21 cellular contexts compared by ENCODE assay signal in genomic region chr11:12543596-12544415, GRCh38.
DNase-seq lines count a peak whose midpoint lies in the region; ATAC-seq and TF ChIP-seq lines count a peak whose summit lies in the region.
"Had no signal": no experiment of that assay in that cellular context is flagged by ENCODE, and none has a peak within 500 bp of the region (broad histone marks: within the 10 kb centered on the region; RNA-seq: fewer than 3 reads in every experiment).

No MANE protein-coding gene starts in this region.

- peak; percentile 38 for DNase-seq in right atrium auricular region (ENCODE audit: low spot score)
- no peak for DNase-seq in Right ventricle myocardium inferior (ENCODE audit: missing footprints)
- DNase-seq in PC-3, result peak; percentile 60
- peak; percentile 54 to 83 for DNase-seq in foreskin keratinocyte
- no peak for DNase-seq in upper lobe of right lung
- DNase-seq in H4 (ENCODE audit: low spot score), result no peak
- no peak for DNase-seq in OCI-M1 (lab: John Stamatoyannopoulos, UW)
- DNase-seq: activated gamma-delta T cell; amygdala; CD4-positive, alpha-beta T cell; DMS79 treated with DMSO at 0.1 percent for 48 hours; gastrocnemius medialis; naive thymus-derived CD8-positive, alpha-beta T cell; NCI-H1694; NCI-H446 treated with DMSO at 0.1 percent for 48 hours; SJCRH30; T-helper 9 cell; uterus had no signal

- H3K9ac ChIP-seq in PC-3 (ENCODE audit: low read length), result no peak overlapping the region

- no peak for ATAC-seq in Right ventricle myocardium inferior
- ATAC-seq in PC-3, result peak; percentile 11; the same call in 1 of the 2 replicates
- ATAC-seq in foreskin keratinocyte, result peak; percentile 46
- ATAC-seq in upper lobe of right lung, result peak; percentile 58
- ATAC-seq in HG02588 (IDR thresholded peaks at IDR 0.05; ENCODE audit: unreplicated experiment), result no peak
- ATAC-seq: gastrocnemius medialis; naive thymus-derived CD8-positive, alpha-beta T cell had no signal

- no peaks in the 10 kb centered on the region for H3K36me3 ChIP-seq in right atrium auricular region
- H3K36me3 ChIP-seq in PC-3 (ENCODE audit: low read depth, low read length), result no peaks in the 10 kb centered on the region
- H3K36me3 ChIP-seq in upper lobe of right lung, result no peaks in the 10 kb centered on the region
- H3K36me3 ChIP-seq: gastrocnemius medialis, HAP-1, SJCRH30, uterus had no signal

- peaks cover 0 to 24% of the 10 kb centered on the region in 2 donors for H3K4me1 ChIP-seq in right atrium auricular region
- H3K4me1 ChIP-seq in PC-3 (ENCODE audit: insufficient read depth, low read length), result peaks cover 33% of the 10 kb centered on the region
- peaks cover 32% of the 10 kb centered on the region for H3K4me1 ChIP-seq in foreskin keratinocyte
- peaks cover 5% of the 10 kb centered on the region for H3K4me1 ChIP-seq in upper lobe of right lung
- H3K4me1 ChIP-seq: gastrocnemius medialis, HAP-1, uterus had no signal

- 0 out of 2 replicates have a peak overlapping the region, but pooled peaks have one; percentile 19 for H2AFZ ChIP-seq in PC-3 (ENCODE audit: low read length)

- BruUV-seq in PC-3 (replicated peaks; lab: Mats Ljungman, UMichigan), result no TSS peak

- no peaks in the 10 kb centered on the region for H3K79me2 ChIP-seq in PC-3 (ENCODE audit: low read length)

- no peaks in the 10 kb centered on the region for H3K9me2 ChIP-seq in PC-3 (replicated peaks; ENCODE audit: low read length)

- TF ChIP-seq CTCF in right atrium auricular region (IDR thresholded peaks at IDR 0.05) (no peak), PC-3 (conservative IDR thresholded peaks at IDR 0.05; ENCODE audit: low read depth, low read length) (no peak), foreskin keratinocyte (conservative IDR thresholded peaks at IDR 0.05) (no peak), upper lobe of right lung (IDR thresholded peaks at IDR 0.05) (no peak)

- intact Hi-C loops in Right ventricle myocardium inferior (cut with DNase I) (no loop called here), PC-3 (cut with micrococcal nuclease) (no loop called here), upper lobe of right lung (cut with DNase I) (no loop called here)

- no peaks in the 10 kb centered on the region for H3K27me3 ChIP-seq in right atrium auricular region
- H3K27me3 ChIP-seq in PC-3 (ENCODE audit: low read length), result no peaks in the 10 kb centered on the region
- H3K27me3 ChIP-seq in foreskin keratinocyte, result no peaks in the 10 kb centered on the region
- no peaks in the 10 kb centered on the region for H3K27me3 ChIP-seq in upper lobe of right lung
- H3K27me3 ChIP-seq: gastrocnemius medialis, SJCRH30, uterus had no signal

- no peaks in the 10 kb centered on the region for H4K20me1 ChIP-seq in PC-3 (ENCODE audit: low read length)

- H3K27ac ChIP-seq in right atrium auricular region (no peak overlapping the region), PC-3 (ENCODE audit: low read length) (no peak overlapping the region), foreskin keratinocyte (no peak overlapping the region), upper lobe of right lung (no peak overlapping the region)
- H3K27ac ChIP-seq: coronary artery, gastrocnemius medialis, SJCRH30, uterus had no signal

- no peaks in the 10 kb centered on the region for H3K9me3 ChIP-seq in right atrium auricular region
- H3K9me3 ChIP-seq in PC-3 (ENCODE audit: low read length), result no peaks in the 10 kb centered on the region
- no peaks in the 10 kb centered on the region for H3K9me3 ChIP-seq in upper lobe of right lung
- H3K9me3 ChIP-seq: gastrocnemius medialis, HAP-1, uterus had no signal

- POLR2A ChIA-PET in PC-3 (lab: Charles Lee; ENCODE audit: unreplicated experiment), result no interaction called here

- H3K4me3 ChIP-seq in right atrium auricular region (no peak overlapping the region), PC-3 (ENCODE audit: low read length) (no peak overlapping the region), upper lobe of right lung (no peak overlapping the region)
- H3K4me3 ChIP-seq: coronary artery, gastrocnemius medialis, HAP-1, SJCRH30, uterus had no signal

- no peaks in the 10 kb centered on the region for H3F3A ChIP-seq in PC-3 (ENCODE audit: low read length, unreplicated experiment)

- peak overlapping the region; percentile 34 for H3K4me2 ChIP-seq in PC-3 (ENCODE audit: low read length)

- CTCF ChIA-PET in PC-3 (lab: Charles Lee), result no interaction called here

Comparison
In these comparisons a context has a peak if more than half of its experiments do, and no peak if none do; other contexts are left out.
1. DNase-seq: peak in right atrium auricular region (single experiment), PC-3 (single experiment) and foreskin keratinocyte (2 of 2); none in Right ventricle myocardium inferior (single experiment), upper lobe of right lung (single experiment), H4 (single experiment) and OCI-M1 (single experiment).
2. ATAC-seq: peak in PC-3 (single experiment), foreskin keratinocyte (single experiment) and upper lobe of right lung (single experiment); none in Right ventricle myocardium inferior (single experiment) and HG02588 (single experiment).